11 cellular contexts compared by ENCODE assay signal in the genomic region with DNA sequence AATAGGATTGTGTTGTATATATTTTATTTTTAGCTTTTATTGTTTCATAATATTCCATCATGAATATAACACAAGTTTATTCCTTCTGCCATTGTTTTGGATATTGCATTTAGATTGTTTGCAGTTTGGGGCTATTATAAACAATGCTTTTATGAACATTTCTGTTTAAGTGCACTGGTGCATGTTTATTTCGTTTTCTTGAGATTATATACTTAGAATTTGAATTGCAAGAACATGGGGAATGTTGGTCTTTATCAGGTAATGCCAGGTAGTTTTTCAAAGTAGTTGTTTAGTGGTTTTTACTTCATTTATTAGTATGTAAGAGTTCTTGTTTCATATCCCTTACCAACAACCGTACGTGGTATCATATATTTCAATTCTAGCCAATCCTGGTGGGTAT. TPM values are rescaled to one million over a fixed set of nuclear protein-coding genes. Genes with fewer than 3 reads are reported as not detected.
DNase-seq lines count a peak whose midpoint lies in the region; ATAC-seq and TF ChIP-seq lines count a peak whose summit lies in the region.
"Had no signal": no experiment of that assay in that cellular context is flagged by ENCODE, and none has a peak within 500 bp of the region (broad histone marks: within the 10 kb centered on the region; RNA-seq: fewer than 3 reads in every experiment).

No MANE protein-coding gene starts in this region.

- H3K36me3 ChIP-seq in DND-41 (ENCODE audit: insufficient read depth, low read length) (peaks cover 56% of the 10 kb centered on the region), Karpas-422 (ENCODE audit: insufficient read depth, low read length) (peaks cover 34% of the 10 kb centered on the region), neural progenitor cell (peaks cover 12% of the 10 kb centered on the region), stomach (peaks cover 0 to 8% (median 3%) of the 10 kb centered on the region in 4 donors)

- intact Hi-C loops in dendritic cell treated with granulocyte-macrophage colony-stimulating factor and Interleukin-4, amounts not matched to agents 40 ng/mL and 50 ng/mL, for 4 days (cut with micrococcal nuclease), result no loop called here
- intact Hi-C loops in stomach (cut with DNase I; ENCODE audit: low total_unique reads), result no loop called here

- H3K4me1 ChIP-seq in DND-41 (ENCODE audit: insufficient read depth, low read length), result peaks cover 54% of the 10 kb centered on the region
- peaks cover 60% of the 10 kb centered on the region for H3K4me1 ChIP-seq in Karpas-422 (ENCODE audit: low read length)
- H3K4me1 ChIP-seq in neural progenitor cell, result peaks cover 37% of the 10 kb centered on the region
- H3K4me1 ChIP-seq in stomach, result peaks cover 62 to 90% (median 85%) of the 10 kb centered on the region in 4 donors

- TF ChIP-seq CTCF in DND-41 (IDR thresholded peaks at IDR 0.05; ENCODE audit: borderline replicate concordance, extremely low read depth, low read length, poor library complexity, severe bottlenecking) (no peak), neural progenitor cell (IDR thresholded peaks at IDR 0.05) (no peak), GM13977 (IDR thresholded peaks at IDR 0.05; ENCODE audit: extremely low read depth, insufficient read depth, missing control alignments) (no peak), stomach (IDR thresholded peaks at IDR 0.05) (no peak)

- H3K4me3 ChIP-seq in DND-41 (ENCODE audit: low read depth in 1 of 2, low read length in 2 of 2), result peak overlapping the region in 1 of 2 experiments; percentile 29; a peak in 1 of 4 replicates
- peak overlapping the region; percentile 80 for H3K4me3 ChIP-seq in Karpas-422 (ENCODE audit: low read length)
- H3K4me3 ChIP-seq in neural progenitor cell, result peak overlapping the region; percentile 91
- H3K4me3 ChIP-seq in stomach, result peak overlapping the region in 2 of 4 donors; percentile 20 to 69

- peak overlapping the region; percentile 2 for H3K4me3 Mint-ChIP-seq in dendritic cell treated with granulocyte-macrophage colony-stimulating factor and Interleukin-4, amounts not matched to agents 40 ng/mL and 50 ng/mL, for 4 days
- no peak overlapping the region for H3K4me3 Mint-ChIP-seq in neural progenitor cell

- peak overlapping the region; percentile 91; the same call in 1 of the 2 replicates for H3K4me2 ChIP-seq in DND-41 (ENCODE audit: insufficient read depth, low read length)
- peak overlapping the region; percentile 69 for H3K4me2 ChIP-seq in Karpas-422 (ENCODE audit: low read depth, low read length, poor library complexity, severe bottlenecking)
- peak overlapping the region; percentile 88 for H3K4me2 ChIP-seq in neural progenitor cell

- H3K4me1 Mint-ChIP-seq in dendritic cell treated with granulocyte-macrophage colony-stimulating factor and Interleukin-4, amounts not matched to agents 40 ng/mL and 50 ng/mL, for 4 days (ENCODE audit: low read depth), result peaks cover 65% of the 10 kb centered on the region
- H3K4me1 Mint-ChIP-seq in neural progenitor cell, result peaks cover 47% of the 10 kb centered on the region

- peaks cover 28% of the 10 kb centered on the region for H3F3A ChIP-seq in neural progenitor cell (ENCODE audit: low read depth)

- no peaks in the 10 kb centered on the region for H3K9me2 ChIP-seq in Karpas-422 (replicated peaks; ENCODE audit: insufficient read depth, low read length)

- in situ Hi-C loops in GM13977 (cut with MboI; ENCODE audit: low pct_unique_long_range_greater_than_20kb, low sequenced_read_pairs, unreplicated experiment), result no loop called here

- H3K79me2 ChIP-seq in DND-41 (ENCODE audit: insufficient read depth, low read length) (peaks cover 99% of the 10 kb centered on the region), Karpas-422 (ENCODE audit: low read length) (peaks cover 92% of the 10 kb centered on the region), neural progenitor cell (ENCODE audit: low read depth) (peaks cover 98% of the 10 kb centered on the region)

- H3K9me3 ChIP-seq in DND-41 (ENCODE audit: insufficient read depth, low read length, severe bottlenecking) (no peaks in the 10 kb centered on the region), Karpas-422 (ENCODE audit: low read length) (no peaks in the 10 kb centered on the region), neural progenitor cell (ENCODE audit: low read depth) (no peaks in the 10 kb centered on the region), stomach (no peaks in the 10 kb centered on the region)
- H3K9me3 ChIP-seq: upper lobe of left lung had no signal

- no peaks in the 10 kb centered on the region for H3K27me3 ChIP-seq in DND-41 (ENCODE audit: insufficient read depth, low read length, poor library complexity)
- H3K27me3 ChIP-seq in Karpas-422 (ENCODE audit: low read length), result no peaks in the 10 kb centered on the region
- no peaks in the 10 kb centered on the region for H3K27me3 ChIP-seq in neural progenitor cell
- no peaks in the 10 kb centered on the region for H3K27me3 ChIP-seq in stomach
- H3K27me3 ChIP-seq: upper lobe of left lung had no signal

- H3K27me3 Mint-ChIP-seq in dendritic cell treated with granulocyte-macrophage colony-stimulating factor and Interleukin-4, amounts not matched to agents 40 ng/mL and 50 ng/mL, for 4 days, result no peaks in the 10 kb centered on the region
- H3K27me3 Mint-ChIP-seq in neural progenitor cell (ENCODE audit: insufficient read depth, low read depth), result peaks cover 5% of the 10 kb centered on the region

- H4K20me1 ChIP-seq in DND-41 (ENCODE audit: insufficient read depth, low read length), result peaks cover 76% of the 10 kb centered on the region
- H4K20me1 ChIP-seq in Karpas-422 (ENCODE audit: insufficient read depth, low read depth, low read length), result peaks cover 58% of the 10 kb centered on the region
- peaks cover 84% of the 10 kb centered on the region for H4K20me1 ChIP-seq in neural progenitor cell (ENCODE audit: low read depth)

- no peak for ATAC-seq in DND-41 (ENCODE audit: insufficient read depth, low read depth)

- TF ChIP-seq POLR2A in stomach (IDR thresholded peaks at IDR 0.05), result no peak

- no peak overlapping the region for H3K27ac Mint-ChIP-seq in dendritic cell treated with granulocyte-macrophage colony-stimulating factor and Interleukin-4, amounts not matched to agents 40 ng/mL and 50 ng/mL, for 4 days
- H3K27ac Mint-ChIP-seq in neural progenitor cell, result no peak overlapping the region

- TF ChIP-seq EP300 in stomach (IDR thresholded peaks at IDR 0.05), result no peak

- H2AFZ ChIP-seq in DND-41 (ENCODE audit: low read depth, low read length), result no peak overlapping the region
- no peak overlapping the region for H2AFZ ChIP-seq in Karpas-422 (ENCODE audit: low read length)
- H2AFZ ChIP-seq in neural progenitor cell (replicated peaks), result no peak overlapping the region

- no peak for DNase-seq in DND-41
- no peak for DNase-seq in Karpas-422
- no peak for DNase-seq in neural progenitor cell (ENCODE audit: low spot score)
- DNase-seq in NCI-H1436 (lab: John Stamatoyannopoulos, UW), result no peak
- DNase-seq in GM13977 (ENCODE audit: low spot score), result no peak
- DNase-seq in stomach, result no peak
- DNase-seq: activated effector memory CD4-positive, alpha-beta T cell treated with Interleukin-2 at 50 U/mL for 16 hours; DMS153; NCI-H187; upper lobe of left lung had no signal

- H3K36me3 Mint-ChIP-seq in dendritic cell treated with granulocyte-macrophage colony-stimulating factor and Interleukin-4, amounts not matched to agents 40 ng/mL and 50 ng/mL, for 4 days (ENCODE audit: low read depth), result peaks cover 48% of the 10 kb centered on the region
- peaks cover 24% of the 10 kb centered on the region for H3K36me3 Mint-ChIP-seq in neural progenitor cell

- WGBS in stomach, 5 donors, result 31 to 52% (median 33%) methylated on average over 3 of the region's 3 CpGs

- no peak overlapping the region for H3K9ac ChIP-seq in DND-41 (ENCODE audit: low read depth, low read length)
- H3K9ac ChIP-seq in Karpas-422 (ENCODE audit: low read length), result no peak overlapping the region
- H3K9ac ChIP-seq in neural progenitor cell, result no peak overlapping the region

- no peaks in the 10 kb centered on the region for H3K9me3 Mint-ChIP-seq in dendritic cell treated with granulocyte-macrophage colony-stimulating factor and Interleukin-4, amounts not matched to agents 40 ng/mL and 50 ng/mL, for 4 days
- no peaks in the 10 kb centered on the region for H3K9me3 Mint-ChIP-seq in neural progenitor cell

- H3K27ac ChIP-seq in DND-41 (ENCODE audit: low read length) (no peak overlapping the region), Karpas-422 (ENCODE audit: low read length) (peak overlapping the region; percentile 85), neural progenitor cell (no peak overlapping the region), stomach (peak overlapping the region in 1 of 5 donors; percentile 47)

RNA-seq across cellular contexts. Expression of a gene that starts 4.3 kb away (rescaled TPM):
- total RNA-seq in Karpas-422 (2014; rRNA removed; shearing (Covaris generic); ENCODE audit: low replicate concordance), result 171 and 205 TPM in 2 replicates
- 152 and 157 TPM in 2 replicates for total RNA-seq in neural progenitor cell (ENCODE audit: low replicate concordance)
- 100 to 1,000 TPM in 4 of 5 donors, 10 to 100 TPM in 1; 53.3 to 227 (median 171) TPM for total RNA-seq in stomach
- 10 to 100 TPM; 38.4 to 74.3 (median 51.5) TPM for polyA plus RNA-seq in stomach
